Comparison of ENCODE assay signal across 26 cellular contexts in genomic region chr7:118586248-118586647, GRCh38.
"Had no signal": no experiment of that assay in that cellular context is flagged by ENCODE, and none has a peak within 500 bp of the region (broad histone marks: within the 10 kb centered on the region; RNA-seq: fewer than 3 reads in every experiment).

No MANE protein-coding gene starts in this region.

- ATAC-seq: stimulated activated effector memory CD8-positive, alpha-beta T cell treated with anti-CD3 and anti-CD28 coated beads, Interleukin-12 subunit alpha, Interleukin-12 subunit beta, amount 100 ng/mL, for 72 hours; stimulated activated memory B cell treated with anti-CD40 and anti-IgM and Interleukin-4, amounts not matched to agents 10 μg/mL and 1 μg/mL and 100 μg/mL, for 72 hours; stimulated activated naive B cell treated with anti-CD40 and anti-IgM and Interleukin-4, amounts not matched to agents 10 μg/mL and 1 μg/mL and 100 μg/mL, for 72 hours; stimulated activated naive CD8-positive, alpha-beta T cell treated with anti-CD3 and anti-CD28 coated beads, Interleukin-15, amount 100 ng/mL, for 72 hours; stimulated activated naive CD8-positive, alpha-beta T cell treated with anti-CD3 and anti-CD28 coated beads, Interleukin-15, Interleukin-2, amounts not matched to agents 100 U/mL and 50 U/mL, for 24 hours; upper lobe of right lung had no signal

- H3K9me3 ChIP-seq: suprapubic skin, testis, thoracic aorta, thyroid gland, tibial artery, transverse colon, upper lobe of left lung, upper lobe of right lung, uterus had no signal

- H3K4me1 ChIP-seq: stomach, suprapubic skin, testis, thyroid gland, tibial artery, tibial nerve, transverse colon, upper lobe of left lung, upper lobe of right lung, uterus had no signal

- DNase-seq: stimulated activated CD4-positive, alpha-beta T cell treated with anti-CD3 and anti-CD28 coated beads, Interleukin-2, amount 100 ng/mL, for 48 hours; stimulated activated CD4-positive, alpha-beta T cell treated with anti-CD3 and anti-CD28 coated beads, Interleukin-4, amount 100 ng/mL, for 1 hour; stimulated activated CD4-positive, alpha-beta T cell treated with anti-CD3 and anti-CD28 coated beads, Interleukin-4, amount 100 ng/mL, for 24 hours; stimulated activated CD4-positive, alpha-beta T cell treated with anti-CD3 and anti-CD28 coated beads, Interleukin-4, amount 100 ng/mL, for 4 hours; stimulated activated CD8-positive, alpha-beta memory T cell treated with anti-CD3 and anti-CD28 coated beads, Interleukin-4, amount 100 ng/mL, for 48 hours; stimulated activated naive B cell treated with anti-CD40 and anti-IgM and Interleukin-4, amounts not matched to agents 10 μg/mL and 1 μg/mL and 100 μg/mL, for 72 hours; stimulated activated naive CD4-positive, alpha-beta T cell; stimulated activated naive CD4-positive, alpha-beta T cell treated with Interleukin-2 at 50 U/mL for 16 hours; stimulated activated naive CD8-positive, alpha-beta T cell treated with anti-CD3 and anti-CD28 coated beads, Interleukin-15, amount 100 ng/mL, for 72 hours; stimulated activated naive CD8-positive, alpha-beta T cell treated with anti-CD3 and anti-CD28 coated beads, Interleukin-15, Interleukin-2, amounts not matched to agents 100 U/mL and 50 U/mL, for 24 hours; stomach; substantia nigra; testis; thyroid gland; tibial artery; transverse colon; trophoblast cell; upper lobe of left lung; upper lobe of right lung; uterus had no signal

- H3K4me3 ChIP-seq: stomach, suprapubic skin, testis, thoracic aorta, thyroid gland, tibial artery, tibial nerve, transverse colon, upper lobe of left lung, upper lobe of right lung, uterus had no signal

- H3K27me3 ChIP-seq: stomach, suprapubic skin, testis, thyroid gland, tibial artery, tibial nerve, transverse colon, upper lobe of left lung, upper lobe of right lung, uterus had no signal

- H3K36me3 ChIP-seq: stomach, suprapubic skin, thoracic aorta, thyroid gland, tibial artery, tibial nerve, transverse colon, upper lobe of left lung, upper lobe of right lung, uterus had no signal

- FAIRE-seq: urothelium cell line had no signal

- H3K27ac ChIP-seq: stomach, suprapubic skin, testis, thoracic aorta, thyroid gland, tibial artery, tibial nerve, transverse colon, upper lobe of left lung, upper lobe of right lung, uterus had no signal
